ENCODE assay signal across 10 cellular contexts in genomic region chr6:120826253-120826652, GRCh38.
A peak's percentile ranks its signal among the peaks of the same experiment; 100 is the strongest.
DNase-seq lines count a peak whose midpoint lies in the region; ATAC-seq, FAIRE-seq and TF ChIP-seq lines count a peak whose summit lies in the region.
"Had no signal": no experiment of that assay in that cellular context is flagged by ENCODE, and none has a peak within 500 bp of the region (broad histone marks: within the 10 kb centered on the region; RNA-seq: fewer than 3 reads in every experiment).

No MANE protein-coding gene starts in this region.

- peak; percentile 54 for TF ChIP-seq CTCF in WTC11 (IDR thresholded peaks at IDR 0.05)
- peak; percentile 73 for TF ChIP-seq CTCF in HepG2 (CRISPR knock-in tag; IDR thresholded peaks at IDR 0.05)

- no peaks in the 10 kb centered on the region for H3K9me3 ChIP-seq in HepG2 (ENCODE audit: low read length)
- H3K9me3 ChIP-seq: upper lobe of left lung had no signal

- peak; percentile 69 for ATAC-seq in WTC11
- peak; percentile 97 for ATAC-seq in HepG2
- ATAC-seq in HG02884 (IDR thresholded peaks at IDR 0.05; ENCODE audit: unreplicated experiment): no peak

- no peak overlapping the region for H3K27ac ChIP-seq in HepG2 (ENCODE audit: extremely low read length, insufficient read depth, low read length)
- H3K27ac ChIP-seq: SK-N-MC, upper lobe of left lung had no signal

- H3K4me3 Mint-ChIP-seq in WTC11: no peak overlapping the region

- H3K4me3 ChIP-seq in HepG2 (replicated peaks in 1 of 3; ENCODE audit: insufficient read depth in 1 of 3, low read depth in 2 of 3, low read length in 3 of 3): no peak overlapping the region
- H3K4me3 ChIP-seq: SK-N-MC, upper lobe of left lung had no signal

- no peak overlapping the region for H3K27ac Mint-ChIP-seq in WTC11

- no peaks in the 10 kb centered on the region for H4K20me1 ChIP-seq in HepG2 (ENCODE audit: insufficient read depth, low read length)

- WGBS in HepG2 (ENCODE audit: low lambda C conversion rate): 4% methylated on average over 2 of the region's 2 CpGs

- FAIRE-seq in HepG2 (lab: Jason Lieb, UNC): no peak

- TF ChIP-seq EP300 in HepG2 (IDR thresholded peaks at IDR 0.05; ENCODE audit: low read depth in 2 of 2, low read length in 2 of 2) (no peak), HepG2 (CRISPR knock-in tag; IDR thresholded peaks at IDR 0.05; ENCODE audit: borderline replicate concordance) (no peak)

- no peaks in the 10 kb centered on the region for H3K79me2 ChIP-seq in HepG2 (ENCODE audit: insufficient read depth, low read length)

- in situ Hi-C loops in HepG2 (cut with HindIII; ENCODE audit: extremely low pct_ligation_motif_present, low pct_unique_long_range_greater_than_20kb): loop anchor here (25.0 kb wide), 1 partner anchor 1089 kb away; no protein-coding TSS in a partner anchor

- H3K9ac ChIP-seq in HepG2 (ENCODE audit: insufficient read depth, low read depth, low read length): no peak overlapping the region

- peaks cover 7% of the 10 kb centered on the region; the same call in 1 of the 2 replicates for H3K9me3 Mint-ChIP-seq in WTC11

- TF ChIP-seq POLR2A in HepG2 (IDR thresholded peaks at IDR 0.05; ENCODE audit: insufficient read depth in 1 of 2, low read depth in 2 of 2, low read length in 2 of 2): no peak

- H3K4me1 ChIP-seq in HepG2 (ENCODE audit: insufficient read depth, low read length): no peaks in the 10 kb centered on the region
- H3K4me1 ChIP-seq: upper lobe of left lung had no signal

- no peaks in the 10 kb centered on the region for H3K36me3 Mint-ChIP-seq in WTC11

- intact Hi-C loops in HepG2 (cut with micrococcal nuclease; ENCODE audit: unreplicated experiment): loop anchor here (1.0 to 10.0 kb wide), 5 partner anchors 420 to 1471 kb away; no protein-coding TSS in a partner anchor

- TF ChIP-seq RAD21 in HepG2 (CRISPR knock-in tag; IDR thresholded peaks at IDR 0.05): peak; percentile 44; the same call in 1 of the 2 replicates

- DNase-seq in DMS153 treated with DMSO at 0.1 percent for 48 hours (lab: John Stamatoyannopoulos, UW; ENCODE audit: unreplicated experiment) (peak; percentile 22), DMS153 (lab: John Stamatoyannopoulos, UW) (no peak), HuH-7.5 (ENCODE audit: low spot score) (peak; percentile 18), WTC11 (ENCODE audit: low spot score) (peak; percentile 63), HepG2 (ENCODE audit: low spot score) (peak; percentile 52), Ammon's horn (ENCODE audit: low spot score) (no peak)
- no peak for DNase-seq in activated naive CD4-positive, alpha-beta T cell (lab: John Stamatoyannopoulos, UW)

- H3K27me3 ChIP-seq in HepG2 (ENCODE audit: control insufficient read depth in 1 of 2, insufficient read depth in 2 of 2, low read length in 2 of 2): no peaks in the 10 kb centered on the region
- H3K27me3 ChIP-seq: upper lobe of left lung had no signal

- no TSS peak for BruUV-seq in HepG2 (replicated peaks; lab: Mats Ljungman, UMichigan)

- H2AFZ ChIP-seq in HepG2 (ENCODE audit: low read length): no peak overlapping the region

- no peaks in the 10 kb centered on the region for H3K4me1 Mint-ChIP-seq in WTC11

- no peak overlapping the region for H3K4me2 ChIP-seq in HepG2 (ENCODE audit: low read depth, low read length)

- CTCF ChIA-PET in WTC11 (lab: Charles Lee) (no interaction called here), HepG2 (lab: Yijun Ruan, JAX; ENCODE audit: low intra/inter-chr PET ratio, low total read pairs) (interaction anchor here (1.1 to 3.4 kb wide), 3 partner anchors 420 to 1084 kb away, joined by 3 to 41 read pairs (median 4); no protein-coding TSS in a partner anchor)

- 0 out of 2 replicates have a peak, but pooled peaks cover 3% of the 10 kb centered on the region for H3K27me3 Mint-ChIP-seq in WTC11 (ENCODE audit: low read depth)

- no peaks in the 10 kb centered on the region for H3K36me3 ChIP-seq in HepG2 (replicated peaks in 1 of 2; ENCODE audit: control insufficient read depth in 1 of 2, insufficient read depth in 2 of 2, low read length in 2 of 2)
- H3K36me3 ChIP-seq: upper lobe of left lung had no signal

- POLR2A ChIA-PET in WTC11 (lab: Charles Lee) (no interaction called here), HepG2 (lab: Yijun Ruan, JAX) (no interaction called here)

TF ChIP-seq in WTC11, 78 proteins besides CTCF, POLR2A, EP300 and RAD21:
- no peak for TF ChIP-seq CREB1 (CRISPR knock-in tag; IDR thresholded peaks at IDR 0.05)
- TF ChIP-seq TEAD4 (CRISPR knock-in tag; IDR thresholded peaks at IDR 0.05): no peak
- TF ChIP-seq MYBL2 (CRISPR knock-in tag; IDR thresholded peaks at IDR 0.05): no peak
- no peak for TF ChIP-seq CBFB (CRISPR knock-in tag; IDR thresholded peaks at IDR 0.05; ENCODE audit: low read depth)
- no peak for TF ChIP-seq NR2C2 (CRISPR knock-in tag; IDR thresholded peaks at IDR 0.05)
- no peak for TF ChIP-seq GRHL2 (CRISPR knock-in tag; IDR thresholded peaks at IDR 0.05; ENCODE audit: insufficient replicate concordance, severe bottlenecking)
- TF ChIP-seq EMX1 (CRISPR knock-in tag; IDR thresholded peaks at IDR 0.05): no peak
- no peak for TF ChIP-seq ESRRA (CRISPR knock-in tag; IDR thresholded peaks at IDR 0.05; ENCODE audit: borderline replicate concordance)
- no peak for TF ChIP-seq ZNF416 (CRISPR knock-in tag; IDR thresholded peaks at IDR 0.05)
- TF ChIP-seq E2F1 (CRISPR knock-in tag; IDR thresholded peaks at IDR 0.05): no peak
- no peak for TF ChIP-seq TEAD1 (CRISPR knock-in tag; IDR thresholded peaks at IDR 0.05)
- no peak for TF ChIP-seq PREB (CRISPR knock-in tag; IDR thresholded peaks at IDR 0.05; ENCODE audit: borderline replicate concordance)

TF ChIP-seq in HepG2, 621 proteins besides CTCF, POLR2A, EP300 and RAD21:
- peak; percentile 64; the same call in 1 of the 2 replicates for TF ChIP-seq SRF (IDR thresholded peaks at IDR 0.05; ENCODE audit: low read depth, low read length)
- no peak for TF ChIP-seq ZNF552 (CRISPR knock-in tag; IDR thresholded peaks at IDR 0.05; ENCODE audit: borderline replicate concordance)
- no peak for TF ChIP-seq ZNF138 (CRISPR knock-in tag; IDR thresholded peaks at IDR 0.05; ENCODE audit: low read depth)
- peak; percentile 74 for TF ChIP-seq STAG1 (CRISPR knock-in tag; IDR thresholded peaks at IDR 0.05)
- TF ChIP-seq SMC3 (IDR thresholded peaks at IDR 0.05; ENCODE audit: low read length): peak; percentile 83

Comparison
In these comparisons a context has a peak if more than half of its experiments do, and no peak if none do; other contexts are left out.
1. DNase-seq: peak in DMS153 treated with DMSO at 0.1 percent for 48 hours (single experiment), HuH-7.5 (single experiment), WTC11 (single experiment) and HepG2 (single experiment); none in DMS153 (single experiment), Ammon's horn (single experiment) and activated naive CD4-positive, alpha-beta T cell (0 of 4).